In the genomic region with DNA sequence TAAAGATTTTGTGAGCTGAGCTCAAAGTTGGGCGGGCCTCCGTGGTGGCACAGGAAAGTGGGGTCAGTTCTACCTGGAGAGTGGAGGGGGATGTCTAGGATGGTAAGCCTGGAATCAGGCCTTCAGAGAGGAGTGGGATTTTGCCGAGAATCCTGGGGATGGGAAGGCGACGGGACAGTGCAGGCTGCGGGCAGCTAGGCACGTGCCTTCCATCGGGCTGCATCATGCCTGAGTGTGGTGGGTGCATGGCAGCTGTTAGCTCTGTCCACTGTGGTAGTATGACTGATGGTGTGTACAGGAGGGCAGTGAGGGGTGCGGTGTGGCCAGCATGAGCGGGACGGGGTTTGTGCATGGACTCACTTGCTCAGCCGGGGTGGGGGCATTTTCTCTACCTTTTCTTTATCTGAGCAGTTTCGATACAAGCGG, we compare ENCODE assay signal across 14 cellular contexts. TPM values are rescaled to one million over a fixed set of nuclear protein-coding genes. Genes with fewer than 3 reads are reported as not detected.
DNase-seq lines count a peak whose midpoint lies in the region; ATAC-seq and TF ChIP-seq lines count a peak whose summit lies in the region.
"Had no signal": no experiment of that assay in that cellular context is flagged by ENCODE, and none has a peak within 500 bp of the region (broad histone marks: within the 10 kb centered on the region; RNA-seq: fewer than 3 reads in every experiment).

No MANE protein-coding gene starts in this region.

- H3K4me3 ChIP-seq in testis = no peak overlapping the region

- no peak for TF ChIP-seq CTCF in testis (IDR thresholded peaks at IDR 0.05)

- H3K36me3 Mint-ChIP-seq in activated CD4-positive, alpha-beta memory T cell treated with anti-CD3 and anti-CD28 coated beads, Interleukin-2, amount 10 ng/mL, durations not matched to agents 7 days and 5 days (ENCODE audit: low read depth) = no peaks in the 10 kb centered on the region
- H3K36me3 Mint-ChIP-seq: CD8-positive, alpha-beta T cell had no signal

- H3K27me3 ChIP-seq in testis = no peaks in the 10 kb centered on the region

- H3K9me3 Mint-ChIP-seq in activated CD4-positive, alpha-beta memory T cell treated with anti-CD3 and anti-CD28 coated beads, Interleukin-2, amount 10 ng/mL, durations not matched to agents 7 days and 5 days = peaks cover 9% of the 10 kb centered on the region
- H3K9me3 Mint-ChIP-seq: CD8-positive, alpha-beta T cell had no signal

- H3K27ac ChIP-seq in testis = no peak overlapping the region

- ATAC-seq in HG03432 (IDR thresholded peaks at IDR 0.05; ENCODE audit: unreplicated experiment) = no peak
- ATAC-seq: CD8-positive, alpha-beta T cell; left colon had no signal

- H3K4me1 ChIP-seq in testis = peaks cover 6% of the 10 kb centered on the region

- no peak for TF ChIP-seq POLR2A in testis (IDR thresholded peaks at IDR 0.05)

- WGBS in testis, 2 donors = 90 to 92% methylated on average over 14 of the region's 14 CpGs

- peaks cover 6% of the 10 kb centered on the region for H3K4me1 Mint-ChIP-seq in activated CD4-positive, alpha-beta memory T cell treated with anti-CD3 and anti-CD28 coated beads, Interleukin-2, amount 10 ng/mL, durations not matched to agents 7 days and 5 days

- intact Hi-C loops in testis (cut with DNase I; ENCODE audit: low total_unique reads) = no loop called here

- DNase-seq in activated CD8-positive, alpha-beta memory T cell treated with anti-CD3 and anti-CD28 coated beads, Interleukin-2, amount 50 U/mL, for 4 hours = peak; percentile 3
- no peak for DNase-seq in activated CD8-positive, alpha-beta memory T cell treated with anti-CD3 and anti-CD28 coated beads, Interleukin-2, amount 50 U/mL, for 48 hours
- DNase-seq in dermis blood vessel endothelial cell (peak; percentile 37), myocyte (ENCODE audit: low read depth) (peak; percentile 62), testis (peak; percentile 7), amygdala (lab: John Stamatoyannopoulos, UW) (no peak)
- DNase-seq in activated CD4-positive, alpha-beta memory T cell treated with anti-CD3 and anti-CD28 coated beads, Interleukin-2, amount 10 ng/mL, durations not matched to agents 7 days and 5 days = no peak
- DNase-seq: GOT3; left colon; NCI-H2081 treated with DMSO at 0.1 percent for 48 hours; small intestine; stimulated activated naive CD4-positive, alpha-beta T cell had no signal

- H3K9me3 ChIP-seq in testis = no peaks in the 10 kb centered on the region

- no peak overlapping the region for H3K4me3 Mint-ChIP-seq in activated CD4-positive, alpha-beta memory T cell treated with anti-CD3 and anti-CD28 coated beads, Interleukin-2, amount 10 ng/mL, durations not matched to agents 7 days and 5 days

- POLR2A ChIA-PET in activated CD4-positive, alpha-beta memory T cell treated with anti-CD3 and anti-CD28 coated beads, Interleukin-2, amount 10 ng/mL, durations not matched to agents 7 days and 5 days (lab: Charles Lee) = no interaction called here

- H3K27ac Mint-ChIP-seq in activated CD4-positive, alpha-beta memory T cell treated with anti-CD3 and anti-CD28 coated beads, Interleukin-2, amount 10 ng/mL, durations not matched to agents 7 days and 5 days = no peak overlapping the region
- H3K27ac Mint-ChIP-seq: CD8-positive, alpha-beta T cell had no signal

- no peaks in the 10 kb centered on the region for H3K36me3 ChIP-seq in testis (ENCODE audit: low read depth, missing control alignments)

- peaks cover 39% of the 10 kb centered on the region for H3K27me3 Mint-ChIP-seq in activated CD4-positive, alpha-beta memory T cell treated with anti-CD3 and anti-CD28 coated beads, Interleukin-2, amount 10 ng/mL, durations not matched to agents 7 days and 5 days

- CTCF ChIA-PET in activated CD4-positive, alpha-beta memory T cell treated with anti-CD3 and anti-CD28 coated beads, Interleukin-2, amount 10 ng/mL, durations not matched to agents 7 days and 5 days (lab: Charles Lee) = no interaction called here

RNA-seq across cellular contexts. Expression of gene SHANK3, which starts 3.6 kb away (rescaled TPM):
- 33.0 and 42.7 TPM in 2 replicates for total RNA-seq in dermis blood vessel endothelial cell
- 0.32 and 0.47 TPM in 2 replicates for total RNA-seq in myocyte
- polyA plus RNA-seq in myocyte (2012) = 1.0 TPM
- 10 to 100 TPM; 11.4 to 16.0 TPM for total RNA-seq in testis
- 6.3 TPM for polyA plus RNA-seq in testis (ENCODE audit: insufficient read depth, low read depth, low replicate concordance)
- under 1 TPM in 1 of 2 experiments, not detected in 1; 0.08 TPM for total RNA-seq in activated CD4-positive, alpha-beta memory T cell treated with anti-CD3 and anti-CD28 coated beads, Interleukin-2, amount 10 ng/mL, durations not matched to agents 7 days and 5 days
- total RNA-seq: CD8-positive, alpha-beta T cell had no signal

RNA-seq across cellular contexts. Expression of gene ARSA, which starts 48.3 kb away (rescaled TPM):
- total RNA-seq in dermis blood vessel endothelial cell (24.0 and 30.6 TPM in 2 replicates), myocyte (30.5 and 37.4 TPM in 2 replicates), testis (10 to 100 TPM; 60.9 to 73.5 TPM)
- polyA plus RNA-seq in myocyte (2012) = 50.4 TPM
- polyA plus RNA-seq in testis (ENCODE audit: insufficient read depth, low read depth, low replicate concordance) = 95.9 TPM
- 10 to 100 TPM; 63.1 to 65.0 TPM for total RNA-seq in activated CD4-positive, alpha-beta memory T cell treated with anti-CD3 and anti-CD28 coated beads, Interleukin-2, amount 10 ng/mL, durations not matched to agents 7 days and 5 days

Comparison
In these comparisons a context has a peak if more than half of its experiments do, and no peak if none do; other contexts are left out.
1. DNase-seq: peak in activated CD8-positive, alpha-beta memory T cell treated with anti-CD3 and anti-CD28 coated beads, Interleukin-2, amount 50 U/mL, for 4 hours (single experiment), dermis blood vessel endothelial cell (single experiment), myocyte (single experiment) and testis (single experiment); none in activated CD8-positive, alpha-beta memory T cell treated with anti-CD3 and anti-CD28 coated beads, Interleukin-2, amount 50 U/mL, for 48 hours (single experiment), amygdala (0 of 56) and activated CD4-positive, alpha-beta memory T cell treated with anti-CD3 and anti-CD28 coated beads, Interleukin-2, amount 10 ng/mL, durations not matched to agents 7 days and 5 days (single experiment).